8 cellular contexts compared by ENCODE assay signal in the genomic region with DNA sequence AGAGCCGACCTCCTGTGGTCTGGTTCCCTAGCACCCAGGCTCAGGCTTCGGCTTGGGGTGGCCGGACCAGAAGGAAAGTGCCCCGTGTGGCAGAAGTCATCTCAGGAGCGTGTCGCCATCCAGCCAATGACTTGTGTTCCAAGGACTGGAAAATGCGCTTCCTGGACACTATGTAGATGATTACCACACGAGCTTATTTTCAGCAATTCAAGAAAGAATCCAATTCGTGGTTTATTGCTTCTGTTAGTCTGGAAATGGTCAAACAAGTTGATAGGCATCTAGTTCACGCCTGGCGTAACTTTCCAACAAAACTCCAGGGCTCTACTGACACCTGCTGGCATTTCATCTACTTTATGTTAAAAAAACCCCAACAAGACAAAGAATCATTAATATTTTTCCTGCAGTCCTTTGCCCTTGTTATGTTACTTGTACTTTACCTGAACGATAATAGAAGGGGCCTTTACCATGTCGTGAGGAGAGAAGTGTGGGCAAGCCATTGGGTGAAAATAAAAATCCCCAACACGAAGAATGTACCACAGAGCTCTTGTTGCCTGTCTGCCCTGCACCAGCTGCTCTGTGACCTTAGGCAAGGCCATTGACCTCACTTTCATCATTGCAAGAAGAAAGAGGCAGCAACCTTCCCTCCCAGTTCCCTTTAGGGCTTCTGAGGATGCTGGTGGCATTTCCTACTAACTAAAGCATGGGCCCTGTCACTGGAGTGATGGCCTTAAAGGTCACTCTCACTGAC.
A peak's percentile ranks its signal among the peaks of the same experiment; 100 is the strongest.
DNase-seq lines count a peak whose midpoint lies in the region; ATAC-seq, FAIRE-seq and TF ChIP-seq lines count a peak whose summit lies in the region.

No MANE protein-coding gene starts in this region.

- no peaks in the 10 kb centered on the region for H3K9me3 ChIP-seq in pancreas

- H3K4me3 ChIP-seq in pancreas: peak overlapping the region in 1 of 4 donors; percentile 17

- H3K9me3 Mint-ChIP-seq in CD14-positive monocyte (no peaks in the 10 kb centered on the region), natural killer cell (no peaks in the 10 kb centered on the region)

- H3K4me3 Mint-ChIP-seq in CD14-positive monocyte: no peak overlapping the region
- no peak overlapping the region for H3K4me3 Mint-ChIP-seq in natural killer cell

- H3K27ac Mint-ChIP-seq in CD14-positive monocyte (peak overlapping the region in 1 of 7 donors; percentile 62), natural killer cell (no peak overlapping the region)

- H3K4me1 ChIP-seq in pancreas: no peaks in the 10 kb centered on the region

- 25 to 30% methylated on average over 14 of the region's 14 CpGs for WGBS in pancreas, 2 donors

- peaks cover 0 to 1% (median 0%) of the 10 kb centered on the region in 3 donors for H3K27me3 Mint-ChIP-seq in CD14-positive monocyte (ENCODE audit: low read depth in 3 of 3)
- H3K27me3 Mint-ChIP-seq in natural killer cell (ENCODE audit: low read depth in 2 of 2): no peaks in the 10 kb centered on the region

- H3K4me1 Mint-ChIP-seq in CD14-positive monocyte: no peaks in the 10 kb centered on the region
- H3K4me1 Mint-ChIP-seq in natural killer cell: no peaks in the 10 kb centered on the region

- no peak for FAIRE-seq in pancreas (lab: Jason Lieb, UNC)

- no peaks in the 10 kb centered on the region for H3K36me3 ChIP-seq in pancreas

- DNase-seq in CD14-positive monocyte (ENCODE audit: low spot score) (no peak), HuH-7 (ENCODE audit: low spot score) (peak; percentile 52), RPMI7951 (ENCODE audit: low read depth) (peak; percentile 78), fibroblast of peridontal ligament (ENCODE audit: extremely low read depth) (peak; percentile 92), pancreas (peak in 5 of 6 donors; percentile 13 to 59 (median 32)), natural killer cell (no peak), putamen (ENCODE audit: low spot score) (no peak)
- no peak for DNase-seq in activated CD8-positive, alpha-beta memory T cell treated with anti-CD3 and anti-CD28 coated beads, Interleukin-2, amount 50 U/mL, for 4 hours

- H3K36me3 Mint-ChIP-seq in CD14-positive monocyte: no peaks in the 10 kb centered on the region
- no peaks in the 10 kb centered on the region for H3K36me3 Mint-ChIP-seq in natural killer cell

- intact Hi-C loops in CD14-positive monocyte (cut with micrococcal nuclease) (no loop called here), pancreas (cut with DNase I) (loop anchor here in 2 of 3 donors (10.0 kb wide), 2 partner anchors 505 to 575 kb away; no protein-coding TSS in a partner anchor), natural killer cell (cut with micrococcal nuclease) (no loop called here)

- TF ChIP-seq CTCF in CD14-positive monocyte (IDR thresholded peaks at IDR 0.05) (peak; percentile 32), pancreas (IDR thresholded peaks at IDR 0.05) (peak in 3 of 4 donors; percentile 11 to 35 (median 32)), natural killer cell (IDR thresholded peaks at IDR 0.05) (no peak)

- ATAC-seq in pancreas: peak in 3 of 4 donors; percentile 89 to 91 (median 90)
- no peak for ATAC-seq in natural killer cell

- H3K27ac ChIP-seq in pancreas: no peak overlapping the region

- no peaks in the 10 kb centered on the region for H3K27me3 ChIP-seq in pancreas

Comparison
In these comparisons a context has a peak if more than half of its experiments do, and no peak if none do; other contexts are left out.
1. DNase-seq: peak in HuH-7 (single experiment), RPMI7951 (single experiment), fibroblast of peridontal ligament (single experiment) and pancreas (5 of 6); none in CD14-positive monocyte (single experiment), natural killer cell (single experiment), activated CD8-positive, alpha-beta memory T cell treated with anti-CD3 and anti-CD28 coated beads, Interleukin-2, amount 50 U/mL, for 4 hours (single experiment) and putamen (single experiment).
2. ATAC-seq: peak in pancreas (3 of 4); none in natural killer cell (0 of 3).
3. intact Hi-C loops: an anchor here in pancreas (10.0 kb wide); none called in CD14-positive monocyte and natural killer cell.